ENCODE assay signal across 7 cellular contexts in genomic region chr4:148056879-148057278, GRCh38.
DNase-seq lines count a peak whose midpoint lies in the region; ATAC-seq and TF ChIP-seq lines count a peak whose summit lies in the region.

No MANE protein-coding gene starts in this region.

- no peak for TF ChIP-seq CTCF in fibroblast of pulmonary artery (IDR thresholded peaks at IDR 0.05; ENCODE audit: low read length, missing control alignments)

- peak; percentile 62 for DNase-seq in NCI-H446 treated with DMSO at 0.1 percent for 48 hours (lab: John Stamatoyannopoulos, UW)
- DNase-seq in activated CD8-positive, alpha-beta memory T cell treated with anti-CD3 and anti-CD28 coated beads, Interleukin-2, amount 50 U/mL, for 1 hour (ENCODE audit: extremely low read depth) = peak; percentile 30
- DNase-seq in fibroblast of pulmonary artery (ENCODE audit: low read depth) = peak; percentile 61
- peak; percentile 44 to 55 (median 47) for DNase-seq in stimulated activated CD4-positive, alpha-beta T cell treated with anti-CD3 and anti-CD28 coated beads, Interleukin-12 subunit alpha, Interleukin-12 subunit beta, amount 100 ng/mL, for 48 hours (ENCODE audit: low read depth in 2 of 3, low spot score in 1 of 3)
- no peak for DNase-seq in NCI-H2107 (lab: John Stamatoyannopoulos, UW)

- no peak overlapping the region for H3K4me3 ChIP-seq in fibroblast of pulmonary artery (replicated peaks; ENCODE audit: low read depth, low read length)

- peak; percentile 94 for ATAC-seq in GM18519 (IDR thresholded peaks at IDR 0.05; ENCODE audit: low FRiP score, unreplicated experiment)
- peak; percentile 82 for ATAC-seq in HG02840 (IDR thresholded peaks at IDR 0.05; ENCODE audit: low FRiP score, unreplicated experiment)
